In genomic region chr10:124539935-124540641, GRCh38 we compare ENCODE assay signal across 1 cellular context.
TF ChIP-seq lines count a peak whose summit lies in the region.

No MANE protein-coding gene starts in this region.

TF ChIP-seq in GM12878, 131 proteins besides CTCF, POLR2A, EP300 and RAD21 (continued from another document):
- TF ChIP-seq ZNF592 (IDR thresholded peaks at IDR 0.05) (peak; percentile 41; the same call in 1 of the 2 replicates), GATAD2B (conservative IDR thresholded peaks at IDR 0.05; ENCODE audit: low read depth) (peak; percentile 46; the same call in 1 of the 2 replicates), PBX3 (IDR thresholded peaks at IDR 0.05; ENCODE audit: insufficient replicate concordance, low read depth, low read length) (peak; percentile 27), CHD2 (IDR thresholded peaks at IDR 0.05; ENCODE audit: borderline replicate concordance, low read depth, low read length) (0 out of 2 replicates have a peak, but pooled peaks have one; percentile 13), RB1 (IDR thresholded peaks at IDR 0.05; ENCODE audit: borderline replicate concordance) (peak; percentile 65; the same call in 1 of the 2 replicates)
